1 cellular context compared by ENCODE assay signal in the genomic region with DNA sequence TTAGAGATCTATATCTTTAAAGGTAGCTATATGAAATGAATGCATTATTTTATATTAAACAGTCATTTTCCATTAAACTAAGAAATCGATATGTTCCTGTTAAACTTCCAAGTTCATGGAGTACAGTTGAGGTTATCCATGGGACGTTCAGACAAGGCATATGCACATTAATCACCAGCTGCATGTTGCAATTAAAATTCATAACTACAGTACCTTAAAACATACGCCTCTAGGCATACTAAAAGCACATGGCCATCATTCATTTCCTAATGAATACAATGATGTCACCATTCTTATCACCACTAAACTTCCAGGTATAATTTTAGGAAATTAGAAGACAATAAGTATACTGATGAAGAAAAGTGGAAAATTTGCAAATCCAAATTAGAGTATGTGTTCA.
TF ChIP-seq lines count a peak whose summit lies in the region.

No MANE protein-coding gene starts in this region.

TF ChIP-seq in HepG2, 621 proteins besides CTCF, POLR2A, EP300 and RAD21:
- no peak for TF ChIP-seq GPN1 (CRISPR knock-in tag; IDR thresholded peaks at IDR 0.05; ENCODE audit: borderline replicate concordance)
- no peak for TF ChIP-seq HHEX (CRISPR knock-in tag; IDR thresholded peaks at IDR 0.05)
- peak; percentile 70 for TF ChIP-seq ATF7 (IDR thresholded peaks at IDR 0.05)
- TF ChIP-seq ATF7 (CRISPR knock-in tag; IDR thresholded peaks at IDR 0.05), result no peak
